Comparison of ENCODE assay signal across 7 cellular contexts in genomic region chr3:52086939-52087675, GRCh38. TPM values are rescaled to one million over a fixed set of nuclear protein-coding genes. Genes with fewer than 3 reads are reported as not detected.
DNase-seq lines count a peak whose midpoint lies in the region; ATAC-seq, FAIRE-seq and TF ChIP-seq lines count a peak whose summit lies in the region.

No MANE protein-coding gene starts in this region.

- POLR2A ChIA-PET in H1 (lab: Charles Lee; ENCODE audit: partially characterized antibody), result interaction anchor here (0.9 to 2.3 kb wide), 6 partner anchors 10 to 94 kb away, joined by 3 to 7 read pairs (median 3); no protein-coding TSS in a partner anchor

- H3K18ac ChIP-seq in H1 (ENCODE audit: extremely low read depth, low read length), result no peak overlapping the region

- H4K20me1 ChIP-seq in H1 (replicated peaks in 1 of 2; ENCODE audit: control insufficient read depth in 1 of 2, insufficient read depth in 2 of 2, low read length in 2 of 2), result peaks cover 5 to 7% of the 10 kb centered on the region in 2 experiments

- peak overlapping the region in 1 of 4 experiments; percentile 8; a peak in 1 of 7 replicates for H3K9ac ChIP-seq in H1 (replicated peaks in 1 of 4; ENCODE audit: extremely low read depth in 1 of 4, low read depth in 3 of 4, low read length in 3 of 4)

- TF ChIP-seq POLR2A in NB4 (IDR thresholded peaks at IDR 0.05; ENCODE audit: extremely low read depth, insufficient read length) (no peak), H1 (IDR thresholded peaks at IDR 0.05; ENCODE audit: control extremely low read depth in 1 of 2, low read depth in 2 of 2, low read length in 2 of 2) (no peak)

- peaks cover 0 to 4% (median 0%) of the 10 kb centered on the region in 4 experiments; a peak in 2 of 7 replicates for H3K4me1 ChIP-seq in H1 (replicated peaks in 1 of 4; ENCODE audit: control insufficient read depth in 3 of 4, insufficient read depth in 4 of 4, low read length in 3 of 4)

- no peak for ATAC-seq in GM21529 (IDR thresholded peaks at IDR 0.05; ENCODE audit: unreplicated experiment)

- no peak overlapping the region for H3K27ac ChIP-seq in H1 (ENCODE audit: low read depth, low read length)

- no peak overlapping the region for H2AK5ac ChIP-seq in H1 (ENCODE audit: low read depth, low read length)

- H3K9me3 ChIP-seq in H1 (ENCODE audit: insufficient read depth in 2 of 2, low read depth in 1 of 2, low read length in 1 of 2), result no peaks in the 10 kb centered on the region

- no peak overlapping the region for H2AFZ ChIP-seq in H1 (ENCODE audit: low read length)

- peak; percentile 41 for DNase-seq in GM10266 (ENCODE audit: extremely low spot score)
- peak; percentile 85 for DNase-seq in NB4 (ENCODE audit: low read depth)
- DNase-seq in H1 (ENCODE audit: low read depth in 1 of 2, low spot score in 2 of 2), result no peak
- DNase-seq in skeletal muscle cell (ENCODE audit: low read depth), result peak; percentile 22
- DNase-seq in HUDEP-2 (lab: John Stamatoyannopoulos, UW; ENCODE audit: unreplicated experiment in 76 of 76), result no peak
- DNase-seq in H7, result no peak

- H3K23me2 ChIP-seq in H1 (ENCODE audit: low read depth, low read length), result no peaks in the 10 kb centered on the region

- H2BK20ac ChIP-seq in H1 (ENCODE audit: low read length), result no peak overlapping the region

- H3K79me2 ChIP-seq in H1 (ENCODE audit: control insufficient read depth in 1 of 2, insufficient read depth in 2 of 2, low read length in 2 of 2), result no peaks in the 10 kb centered on the region

- CTCF ChIA-PET in H1 (lab: Charles Lee; ENCODE audit: partially characterized antibody), result interaction anchor here (0.6 to 14.6 kb wide), 17 partner anchors 10 to 144 kb away, joined by 3 to 168 read pairs (median 6); no protein-coding TSS in a partner anchor

- H3K23ac ChIP-seq in H1 (ENCODE audit: insufficient read length), result no peak overlapping the region

- H2BK5ac ChIP-seq in H1 (ENCODE audit: low read depth, low read length), result peak overlapping the region; percentile 7; the same call in 1 of the 2 replicates

- peaks cover 0 to 2% (median 0%) of the 10 kb centered on the region in 4 experiments; a peak in 1 of 8 replicates for H3K36me3 ChIP-seq in H1 (ENCODE audit: control insufficient read depth in 2 of 4, insufficient read depth in 4 of 4, low read length in 3 of 4)
- peaks cover 2% of the 10 kb centered on the region for H3K36me3 ChIP-seq in H7 (replicated peaks; ENCODE audit: control insufficient read depth, insufficient read depth, low read length)

- no peak overlapping the region for H4K5ac ChIP-seq in H1 (ENCODE audit: insufficient read length, low read depth, low read length)

- WGBS in H1 (ENCODE audit: extremely low coverage in 1 of 2, insufficient coverage in 1 of 2, insufficient read length in 1 of 2, insufficient replicate concordance in 2 of 2, low coverage in 1 of 2, low lambda C conversion rate in 2 of 2, missing lambda C conversion rate in 1 of 2), 2 experiments, result 85% methylated on average over 8 of the region's 9 CpGs; no CpG with 5 or more reads in 1 of the 2 experiments

- TF ChIP-seq CTCF in GM10266 (IDR thresholded peaks at IDR 0.05; ENCODE audit: control insufficient read depth, insufficient read depth, low read depth, missing control alignments), result no peak
- no peak for TF ChIP-seq CTCF in NB4 (IDR thresholded peaks at IDR 0.05; ENCODE audit: low read depth, low read length)
- no peak for TF ChIP-seq CTCF in H1 (IDR thresholded peaks at IDR 0.05; ENCODE audit: control extremely low read depth in 1 of 3, insufficient read depth in 1 of 3, low read depth in 1 of 3, low read length in 3 of 3)

- H2BK12ac ChIP-seq in H1 (ENCODE audit: low read depth, low read length), result no peak overlapping the region

- TF ChIP-seq RAD21 in H1 (IDR thresholded peaks at IDR 0.05 in 1 of 2, conservative IDR thresholded peaks at IDR 0.05 in 1 of 2; ENCODE audit: low read depth in 2 of 2, low read length in 2 of 2), result no peak

- no peak overlapping the region for H2BK15ac ChIP-seq in H1 (ENCODE audit: low read length)

- H3K4me3 ChIP-seq in NB4 (ENCODE audit: low read depth, low read length) (no peak overlapping the region), H1 (ENCODE audit: extremely low read depth in 1 of 4, insufficient read depth in 2 of 4, low read depth in 3 of 4, low read length in 4 of 4) (no peak overlapping the region), skeletal muscle cell (ENCODE audit: low read depth, low read length) (no peak overlapping the region), H7 (ENCODE audit: insufficient read depth, low read depth, low read length) (no peak overlapping the region)

- no peaks in the 10 kb centered on the region; the same call in 1 of the 2 replicates for H3K79me1 ChIP-seq in H1 (ENCODE audit: low read depth, low read length)

- H3K4me2 ChIP-seq in H1 (ENCODE audit: insufficient read depth in 1 of 2, low read depth in 2 of 2, low read length in 2 of 2), result no peak overlapping the region

- no peak overlapping the region for H2BK120ac ChIP-seq in H1 (replicated peaks; ENCODE audit: low read depth, low read length)

- no peak for TF ChIP-seq EP300 in H1 (IDR thresholded peaks at IDR 0.05; ENCODE audit: borderline replicate concordance in 1 of 2, low read depth in 2 of 2, low read length in 2 of 2)

- H4K8ac ChIP-seq in H1 (ENCODE audit: extremely low read depth, insufficient read depth, low read length), result no peak overlapping the region

- FAIRE-seq in H1 (lab: Jason Lieb, UNC), result no peak

- H3K56ac ChIP-seq in H1 (replicated peaks; ENCODE audit: insufficient read length, low read depth, low read length), result no peak overlapping the region

- H4K91ac ChIP-seq in H1 (replicated peaks; ENCODE audit: insufficient read length, low read length), result no peak overlapping the region

- H3K27me3 ChIP-seq in H1 (replicated peaks in 1 of 4; ENCODE audit: control insufficient read depth in 3 of 4, extremely low read depth in 1 of 4, insufficient read depth in 3 of 4, low read length in 3 of 4), result no peaks in the 10 kb centered on the region
- no peaks in the 10 kb centered on the region for H3K27me3 ChIP-seq in H7 (ENCODE audit: control insufficient read depth, insufficient read depth, low read length)

- H3K14ac ChIP-seq in H1 (ENCODE audit: insufficient read length), result no peak overlapping the region

- no peak overlapping the region for H3K4ac ChIP-seq in H1 (replicated peaks; ENCODE audit: insufficient read length, low read depth, low read length)

TF ChIP-seq in H1, 55 proteins besides CTCF, POLR2A, EP300 and RAD21 (continues in another document):
- TF ChIP-seq KDM5A (IDR thresholded peaks at IDR 0.05; ENCODE audit: low read length) (no peak), SP2 (IDR thresholded peaks at IDR 0.05; ENCODE audit: low read length) (no peak), SUZ12 (IDR thresholded peaks at IDR 0.05; ENCODE audit: low read length) (no peak), TAF7 (optimal IDR thresholded peaks at IDR 0.05; ENCODE audit: borderline replicate concordance, low read depth, low read length) (no peak), PHF8 (conservative IDR thresholded peaks at IDR 0.05; ENCODE audit: low read depth, low read length) (no peak), NANOG (IDR thresholded peaks at IDR 0.05; ENCODE audit: insufficient read depth, low read depth, low read length, poor library complexity, severe bottlenecking) (no peak), FOSL1 (IDR thresholded peaks at IDR 0.05; ENCODE audit: insufficient read depth, low read depth, low read length) (no peak), CTBP2 (IDR thresholded peaks at IDR 0.05; ENCODE audit: borderline replicate concordance, insufficient read depth, insufficient read length, low read length) (no peak)

RNA-seq across cellular contexts. Expression of gene DUSP7, which starts 30.7 kb away (rescaled TPM):
- 19.4 and 20.5 TPM in 2 replicates for total RNA-seq in H1 (2021; fragmentation: NEBNext Ultra II Directional; extraction: Animal tissue kit (Norgen Biotek cat#: 25700))
- polyA plus RNA-seq in H1 (2011; rRNA removed), result 24.9 and 32.1 TPM in 2 replicates
- 17.8 TPM for polyA plus RNA-seq in H1 (2011; cell fraction: cytosol; rRNA removed)
- polyA plus RNA-seq in H1 (2011; cell fraction: nucleus; rRNA removed), result 17.4 TPM
- 9.6 to 11.4 TPM (median 11.0 TPM) in 4 replicates for polyA plus RNA-seq in H1 (2012, experiment 1 of 2)
- polyA plus RNA-seq in H1 (2012, experiment 2 of 2), result 11.4 TPM
- polyA plus RNA-seq in H1 (2013, experiment 1 of 2), result 10.2 TPM
- 11.0 TPM for polyA plus RNA-seq in H1 (2013, experiment 2 of 2)
- polyA minus RNA-seq in H1 (2011; rRNA and poly(A)+ RNA removed), result 19.6 and 30.2 TPM in 2 replicates
- polyA minus RNA-seq in H1 (2011; cell fraction: cytosol; rRNA and poly(A)+ RNA removed), result 18.8 TPM
- polyA minus RNA-seq in H1 (2011; cell fraction: nucleus; rRNA and poly(A)+ RNA removed), result 18.1 TPM
- 19.5 and 21.7 TPM in 2 replicates for total RNA-seq in H7 (2014; rRNA removed; shearing (Covaris generic))

Comparison
In these comparisons a context has a peak if more than half of its experiments do, and no peak if none do; other contexts are left out.
1. DNase-seq: peak in GM10266 (single experiment), NB4 (single experiment) and skeletal muscle cell (single experiment); none in H1 (0 of 2), HUDEP-2 (0 of 76) and H7 (single experiment).